Comparison of ENCODE assay signal across 9 cellular contexts in the genomic region with DNA sequence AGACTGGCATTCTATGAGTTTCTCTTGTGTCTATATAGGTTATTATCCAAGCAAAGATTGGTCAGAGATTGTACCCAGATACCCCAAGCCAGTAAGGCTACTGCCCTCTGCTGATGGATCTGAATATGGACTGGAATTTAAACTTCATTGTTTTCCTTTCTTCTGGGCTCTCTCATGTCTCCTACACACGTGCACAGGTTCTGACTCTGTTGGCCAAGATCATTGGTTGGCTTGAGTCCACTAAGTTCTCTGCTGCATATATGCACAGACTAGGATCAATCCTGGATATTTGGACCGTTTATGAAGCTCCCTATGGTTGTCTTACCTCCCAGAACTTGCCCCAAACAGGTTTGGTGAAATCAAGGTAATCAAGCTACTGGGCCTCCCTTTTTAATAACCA.
A peak's percentile ranks its signal among the peaks of the same experiment; 100 is the strongest.
DNase-seq lines count a peak whose midpoint lies in the region; ATAC-seq and TF ChIP-seq lines count a peak whose summit lies in the region.
"Had no signal": no experiment of that assay in that cellular context is flagged by ENCODE, and none has a peak within 500 bp of the region (broad histone marks: within the 10 kb centered on the region; RNA-seq: fewer than 3 reads in every experiment).

No MANE protein-coding gene starts in this region.

- DNase-seq in NCI-H2107 treated with DMSO at 0.1 percent for 48 hours (lab: John Stamatoyannopoulos, UW; ENCODE audit: unreplicated experiment) (peak; percentile 90), NCI-H2107 (lab: John Stamatoyannopoulos, UW) (no peak), HuH-7 (ENCODE audit: low spot score) (peak; percentile 66), dedifferentiated amniotic fluid mesenchymal stem cell (ENCODE audit: extremely low spot score) (peak; percentile 63), medulla oblongata (ENCODE audit: extremely low spot score) (peak; percentile 54)

- H3K4me3 ChIP-seq in OCI-LY3 (ENCODE audit: low read length): no peak overlapping the region
- H3K4me3 ChIP-seq: BLaER1 had no signal

- peak; percentile 68 for TF ChIP-seq CTCF in OCI-LY3 (IDR thresholded peaks at IDR 0.05; ENCODE audit: low read depth, low read length)

- H3K4me1 ChIP-seq in OCI-LY3 (ENCODE audit: low read length): no peaks in the 10 kb centered on the region
- H3K4me1 ChIP-seq: BLaER1 had no signal

- H3K27me3 ChIP-seq in OCI-LY3 (ENCODE audit: low read depth, low read length): no peaks in the 10 kb centered on the region
- H3K27me3 ChIP-seq: BLaER1 had no signal

- no peak overlapping the region for H3K27ac ChIP-seq in OCI-LY3 (ENCODE audit: low read length)
- H3K27ac ChIP-seq: BLaER1 had no signal

- H3K79me2 ChIP-seq in OCI-LY3 (ENCODE audit: low read length): no peaks in the 10 kb centered on the region

- H3K4me2 ChIP-seq in OCI-LY3 (ENCODE audit: low read length): no peak overlapping the region
- H3K4me2 ChIP-seq: BLaER1 had no signal

- no peak overlapping the region for H2AFZ ChIP-seq in OCI-LY3 (ENCODE audit: low read depth, low read length)

- H3K36me3 ChIP-seq in OCI-LY3 (replicated peaks; ENCODE audit: low read depth, low read length): no peaks in the 10 kb centered on the region

- no peak overlapping the region for H3K9ac ChIP-seq in OCI-LY3 (ENCODE audit: low read length)
- H3K9ac ChIP-seq: BLaER1 had no signal

- ATAC-seq in GM21825 (IDR thresholded peaks at IDR 0.05; ENCODE audit: unreplicated experiment): no peak
- no peak for ATAC-seq in HG03097 (IDR thresholded peaks at IDR 0.05; ENCODE audit: low FRiP score, unreplicated experiment)

- no peaks in the 10 kb centered on the region for H4K20me1 ChIP-seq in OCI-LY3 (ENCODE audit: insufficient read depth, low read length)
- H4K20me1 ChIP-seq: BLaER1 had no signal

- no peaks in the 10 kb centered on the region for H3K9me3 ChIP-seq in OCI-LY3 (ENCODE audit: insufficient read depth, low read length)
- H3K9me3 ChIP-seq: BLaER1 had no signal
